ENCODE assay signal across 8 cellular contexts in genomic region chr17:59841667-59842263, GRCh38. TPM values are rescaled to one million over a fixed set of nuclear protein-coding genes. Genes with fewer than 3 reads are reported as not detected.
A peak's percentile ranks its signal among the peaks of the same experiment; 100 is the strongest.
DNase-seq lines count a peak whose midpoint lies in the region; ATAC-seq and TF ChIP-seq lines count a peak whose summit lies in the region.
"Not testable (repeated sequence)": the region's sequence is repeated elsewhere in the genome, so short reads cannot be mapped to it uniquely, and the experiment has no call there.

No MANE protein-coding gene starts in this region.

- H3K36me3 Mint-ChIP-seq in activated T-cell treated with anti-CD3 and anti-CD28 coated beads, Interleukin-2, amount 50 U/mL, for 72 hours (ENCODE audit: insufficient read depth in 2 of 2), result peaks cover 37 to 47% of the 10 kb centered on the region in 2 donors
- H3K36me3 Mint-ChIP-seq in chondrocyte (ENCODE audit: low read depth), result peaks cover 44% of the 10 kb centered on the region

- CTCF ChIA-PET in Panc1 (lab: Charles Lee), result not testable (repeated sequence)

- H3K27me3 ChIP-seq in Panc1 (ENCODE audit: control insufficient read depth, insufficient read depth, low read length); foreskin keratinocyte; muscle layer of colon (ENCODE audit: control insufficient read depth in 1 of 2, insufficient read depth in 2 of 2, low read length in 2 of 2): not testable (repeated sequence)

- peak overlapping the region; percentile 61 for H3K4me3 ChIP-seq in GM12875 (ENCODE audit: low read depth, low read length)
- peak overlapping the region; percentile 87 to 99 for H3K4me3 ChIP-seq in Panc1 (ENCODE audit: low read depth in 2 of 2, low read length in 2 of 2)
- H3K4me3 ChIP-seq in muscle layer of colon (ENCODE audit: low read depth in 1 of 2, low read length in 2 of 2), result peak overlapping the region in 1 of 2 donors; percentile 99
- peak overlapping the region; percentile 39 to 86 (median 56) for H3K4me3 ChIP-seq in skin epidermis

- not testable (repeated sequence) for H3K9me3 Mint-ChIP-seq in activated T-cell treated with anti-CD3 and anti-CD28 coated beads, Interleukin-2, amount 50 U/mL, for 72 hours; chondrocyte (ENCODE audit: low read depth)

- H3K9me3 ChIP-seq in Panc1 (ENCODE audit: control insufficient read depth, insufficient read depth, low read depth, low read length); muscle layer of colon (ENCODE audit: low read length): not testable (repeated sequence)

- not testable (repeated sequence) for H3K27me3 Mint-ChIP-seq in activated T-cell treated with anti-CD3 and anti-CD28 coated beads, Interleukin-2, amount 50 U/mL, for 72 hours (ENCODE audit: low read depth); chondrocyte (ENCODE audit: low read depth)

- peak overlapping the region; percentile 100 for H3K27ac Mint-ChIP-seq in activated T-cell treated with anti-CD3 and anti-CD28 coated beads, Interleukin-2, amount 50 U/mL, for 72 hours
- peak overlapping the region; percentile 99 for H3K27ac Mint-ChIP-seq in chondrocyte (ENCODE audit: unreplicated experiment)

- intact Hi-C loops in Panc1 (cut with micrococcal nuclease; ENCODE audit: unreplicated experiment), result not testable (repeated sequence)

- not testable (repeated sequence) for TF ChIP-seq CTCF in 22Rv1 (IDR thresholded peaks at IDR 0.05); GM12875 (IDR thresholded peaks at IDR 0.05; ENCODE audit: borderline replicate concordance, insufficient read depth, low read depth, low read length); Panc1 (IDR thresholded peaks at IDR 0.05); chondrocyte (IDR thresholded peaks at IDR 0.05); foreskin keratinocyte (conservative IDR thresholded peaks at IDR 0.05)

- H3K4me3 Mint-ChIP-seq in activated T-cell treated with anti-CD3 and anti-CD28 coated beads, Interleukin-2, amount 50 U/mL, for 72 hours, result peak overlapping the region; percentile 95 to 99
- H3K4me3 Mint-ChIP-seq in chondrocyte (ENCODE audit: unreplicated experiment), result peak overlapping the region; percentile 98

- peaks cover 35% of the 10 kb centered on the region for H3K4me1 ChIP-seq in Panc1 (ENCODE audit: control insufficient read depth, insufficient read depth, low read length)
- H3K4me1 ChIP-seq in foreskin keratinocyte, result peaks cover 17% of the 10 kb centered on the region
- H3K4me1 ChIP-seq in muscle layer of colon (ENCODE audit: insufficient read depth, low read length), result peaks cover 24% of the 10 kb centered on the region

- ATAC-seq in Panc1; activated T-cell treated with anti-CD3 and anti-CD28 coated beads, Interleukin-2, amount 50 U/mL, for 72 hours (replicated peaks in 1 of 2); foreskin keratinocyte: not testable (repeated sequence)

- BruUV-seq in Panc1 (replicated peaks; lab: Mats Ljungman, UMichigan), result not testable (repeated sequence)

- peaks cover 74% of the 10 kb centered on the region for H3K4me1 Mint-ChIP-seq in activated T-cell treated with anti-CD3 and anti-CD28 coated beads, Interleukin-2, amount 50 U/mL, for 72 hours (ENCODE audit: low read depth)
- peaks cover 54% of the 10 kb centered on the region for H3K4me1 Mint-ChIP-seq in chondrocyte (ENCODE audit: low read depth)

- in situ Hi-C loops in Panc1 (cut with HindIII; ENCODE audit: low pct_unique_long_range_greater_than_20kb, low sequenced_read_pairs), result not testable (repeated sequence)

- H3K36me3 ChIP-seq in Panc1 (ENCODE audit: control insufficient read depth, insufficient read depth, low read length), result peaks cover 29% of the 10 kb centered on the region
- peaks cover 16% of the 10 kb centered on the region for H3K36me3 ChIP-seq in muscle layer of colon (ENCODE audit: insufficient read depth, low read length)

- H3K27ac ChIP-seq in 22Rv1, result peak overlapping the region; percentile 100
- H3K27ac ChIP-seq in Panc1 (ENCODE audit: low read length), result peak overlapping the region; percentile 100
- H3K27ac ChIP-seq in foreskin keratinocyte, result peak overlapping the region; percentile 92
- H3K27ac ChIP-seq in muscle layer of colon (ENCODE audit: low read depth, low read length), result peak overlapping the region; percentile 75
- H3K27ac ChIP-seq in skin epidermis, result peak overlapping the region in 20 of 21 experiments; percentile 84 to 100 (median 97)

- not testable (repeated sequence) for DNase-seq in Panc1 (ENCODE audit: low read depth, low spot score); activated T-cell treated with anti-CD3 and anti-CD28 coated beads, Interleukin-2, amount 50 U/mL, for 72 hours; chondrocyte (ENCODE audit: low spot score); foreskin keratinocyte

- POLR2A ChIA-PET in Panc1 (lab: Charles Lee), result interaction anchor here (0.6 to 1.9 kb wide), 8 partner anchors 10 to 116 kb away, joined by 3 to 17 read pairs (median 5); no protein-coding TSS in a partner anchor

- H3K9ac ChIP-seq in muscle layer of colon (ENCODE audit: low read length), result not testable (repeated sequence)

RNA-seq across cellular contexts. Expression of gene TUBD1, which starts 51.0 kb away (rescaled TPM):
- total RNA-seq in Panc1 (2021; ENCODE audit: unreplicated experiment), result 12.5 TPM
- polyA plus RNA-seq in Panc1 (2012; ENCODE audit: insufficient read length), result 8.6 TPM
- total RNA-seq in activated T-cell treated with anti-CD3 and anti-CD28 coated beads, Interleukin-2, amount 50 U/mL, for 72 hours, result 10 to 100 TPM; 13.8 to 14.3 TPM
- 6.0 to 10.5 TPM (median 6.0 TPM) in 3 replicates for total RNA-seq in chondrocyte
- 4.5 and 6.3 TPM in 2 replicates for total RNA-seq in foreskin keratinocyte
- polyA plus RNA-seq in foreskin keratinocyte, result 2.9 and 4.0 TPM in 2 replicates

RNA-seq across cellular contexts. Expression of gene RPS6KB1, which starts 51.2 kb away (rescaled TPM):
- 34.6 TPM for total RNA-seq in Panc1 (2021; ENCODE audit: unreplicated experiment)
- 28.0 TPM for polyA plus RNA-seq in Panc1 (2012; ENCODE audit: insufficient read length)
- total RNA-seq in activated T-cell treated with anti-CD3 and anti-CD28 coated beads, Interleukin-2, amount 50 U/mL, for 72 hours, result 10 to 100 TPM; 65.8 to 68.8 TPM
- 29.0 to 36.9 TPM (median 29.6 TPM) in 3 replicates for total RNA-seq in chondrocyte
- total RNA-seq in foreskin keratinocyte, result 18.0 and 20.1 TPM in 2 replicates
- 8.7 and 10.4 TPM in 2 replicates for polyA plus RNA-seq in foreskin keratinocyte
